ENCODE assay signal across 8 cellular contexts in the genomic region with DNA sequence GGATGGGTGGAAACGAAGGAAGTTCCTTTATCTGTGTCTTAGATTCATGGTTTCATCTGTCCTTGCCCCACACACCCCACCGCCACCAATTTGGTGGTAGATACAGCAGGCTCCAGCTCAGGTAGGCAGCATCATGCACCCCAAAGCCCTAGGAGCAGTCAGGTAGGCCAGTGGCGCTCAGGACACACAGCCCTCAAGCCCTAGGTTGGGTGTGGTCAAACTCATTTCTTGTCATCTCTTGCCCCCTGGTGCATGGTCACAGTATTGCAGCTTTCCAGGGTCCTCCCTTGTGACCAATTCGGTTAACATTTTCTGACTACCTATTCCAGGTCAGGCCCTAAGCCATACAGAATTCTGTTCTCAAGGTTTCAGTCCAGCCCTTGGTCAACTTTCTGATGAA. TPM values are rescaled to one million over a fixed set of nuclear protein-coding genes. Genes with fewer than 3 reads are reported as not detected.
DNase-seq lines count a peak whose midpoint lies in the region; ATAC-seq and TF ChIP-seq lines count a peak whose summit lies in the region.

No MANE protein-coding gene starts in this region.

- H3K9me3 ChIP-seq in neutrophil, result no peaks in the 10 kb centered on the region

- H3K4me3 Mint-ChIP-seq in endothelial cell (ENCODE audit: unreplicated experiment), result no peak overlapping the region

- TF ChIP-seq CTCF in endothelial cell (IDR thresholded peaks at IDR 0.05; ENCODE audit: unreplicated experiment) (peak; percentile 82), neutrophil (IDR thresholded peaks at IDR 0.05) (peak; percentile 15)

- H3K27me3 Mint-ChIP-seq in endothelial cell (ENCODE audit: unreplicated experiment), result no peaks in the 10 kb centered on the region

- peak; percentile 8 to 56 for DNase-seq in NCI-H187 (lab: John Stamatoyannopoulos, UW)
- no peak for DNase-seq in NCI-H187 treated with DMSO at 0.1 percent for 48 hours (lab: John Stamatoyannopoulos, UW)
- DNase-seq in H7, result peak; percentile 49
- peak; percentile 32 for DNase-seq in NCI-H1694 (lab: John Stamatoyannopoulos, UW)
- peak; percentile 69 to 76 for DNase-seq in activated CD4-positive, alpha-beta T cell treated with anti-CD3 and anti-CD28 coated beads, Interleukin-2, amount 50 U/mL, for 48 hours
- DNase-seq in endothelial cell (ENCODE audit: low spot score), result peak; percentile 67

- H3K27ac Mint-ChIP-seq in endothelial cell (ENCODE audit: unreplicated experiment), result no peak overlapping the region

- no peak overlapping the region for H3K27ac ChIP-seq in neutrophil

- H3K9me3 Mint-ChIP-seq in endothelial cell (ENCODE audit: unreplicated experiment), result no peaks in the 10 kb centered on the region

- H3K36me3 ChIP-seq in H7 (replicated peaks; ENCODE audit: control insufficient read depth, insufficient read depth, low read length) (no peaks in the 10 kb centered on the region), neutrophil (no peaks in the 10 kb centered on the region)

- ATAC-seq in GM21717 (IDR thresholded peaks at IDR 0.05; ENCODE audit: unreplicated experiment), result no peak

- H3K4me3 ChIP-seq in H7 (ENCODE audit: insufficient read depth, low read depth, low read length), result no peak overlapping the region
- no peak overlapping the region for H3K4me3 ChIP-seq in neutrophil (ENCODE audit: low read depth in 1 of 2, low read length in 1 of 2)

- H3K4me1 Mint-ChIP-seq in endothelial cell (ENCODE audit: unreplicated experiment), result no peaks in the 10 kb centered on the region

- no peaks in the 10 kb centered on the region for H3K4me1 ChIP-seq in neutrophil (ENCODE audit: control insufficient read depth in 1 of 2, insufficient read depth in 1 of 2, low read depth in 1 of 2, low read length in 1 of 2)

- H3K36me3 Mint-ChIP-seq in endothelial cell (ENCODE audit: low read depth, unreplicated experiment), result no peaks in the 10 kb centered on the region

- H3K27me3 ChIP-seq in H7 (ENCODE audit: control insufficient read depth, insufficient read depth, low read length), result no peaks in the 10 kb centered on the region
- H3K27me3 ChIP-seq in neutrophil, result no peaks in the 10 kb centered on the region

RNA-seq across cellular contexts. Expression of gene PRRG3, which starts 14.5 kb away (rescaled TPM):
- total RNA-seq in H7 (2014; rRNA removed; shearing (Covaris generic)), result 0.76 and 2.9 TPM in 2 replicates
- total RNA-seq in endothelial cell (ENCODE audit: unreplicated experiment), result 3.7 TPM

RNA-seq across cellular contexts. Expression of gene FATE1, which starts 35.0 kb away (rescaled TPM):
- total RNA-seq in H7 (2014; rRNA removed; shearing (Covaris generic)), result 0.11 TPM in 1 of 2 replicates, not detected in the other
- not detected for total RNA-seq in endothelial cell (ENCODE audit: unreplicated experiment)

RNA-seq across cellular contexts. Expression of gene CNGA2, which starts 53.7 kb away (rescaled TPM):
- not detected in 2 replicates for total RNA-seq in H7 (2014; rRNA removed; shearing (Covaris generic))
- total RNA-seq in endothelial cell (ENCODE audit: unreplicated experiment), result not detected
